11 cellular contexts compared by ENCODE assay signal in the genomic region with DNA sequence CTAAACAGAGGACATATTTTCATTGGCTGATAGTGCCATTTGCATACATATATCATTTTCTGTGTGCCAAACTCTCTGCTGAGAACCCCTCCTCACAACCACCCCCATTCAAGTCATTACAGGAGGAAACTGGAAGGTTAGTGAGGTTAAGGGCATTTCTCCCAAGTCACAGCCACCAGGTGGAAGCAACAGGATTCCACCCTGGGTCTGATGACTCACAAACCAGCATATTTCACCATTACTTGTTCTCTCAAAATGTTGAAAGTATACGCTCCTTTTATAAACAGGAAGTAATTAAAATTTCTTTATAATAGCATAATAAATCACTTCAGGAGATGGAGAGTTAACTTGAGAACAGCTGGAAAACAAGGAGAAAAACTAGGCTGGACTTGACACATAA.
DNase-seq lines count a peak whose midpoint lies in the region; ATAC-seq, FAIRE-seq and TF ChIP-seq lines count a peak whose summit lies in the region.
"Had no signal": no experiment of that assay in that cellular context is flagged by ENCODE, and none has a peak within 500 bp of the region (broad histone marks: within the 10 kb centered on the region; RNA-seq: fewer than 3 reads in every experiment).

No MANE protein-coding gene starts in this region.

- no peak for ATAC-seq in GM19395 (IDR thresholded peaks at IDR 0.05; ENCODE audit: unreplicated experiment)
- no peak for ATAC-seq in HepG2
- ATAC-seq: right lobe of liver had no signal

- H4K20me1 ChIP-seq in keratinocyte (ENCODE audit: control insufficient read depth, extremely low read depth, insufficient read depth, low read length) (no peaks in the 10 kb centered on the region), HepG2 (ENCODE audit: insufficient read depth, low read length) (no peaks in the 10 kb centered on the region)

- in situ Hi-C loops in HepG2 (cut with HindIII; ENCODE audit: extremely low pct_ligation_motif_present, low pct_unique_long_range_greater_than_20kb) = no loop called here

- H3K27ac ChIP-seq in keratinocyte (ENCODE audit: control insufficient read depth, insufficient read depth, low read length) (peak overlapping the region; percentile 88), HepG2 (ENCODE audit: extremely low read length, insufficient read depth, low read length) (no peak overlapping the region)
- H3K27ac ChIP-seq: adrenal gland, right lobe of liver had no signal

- TF ChIP-seq CTCF in AG10803 (conservative IDR thresholded peaks at IDR 0.05; ENCODE audit: low read length) = peak; percentile 25; the same call in 1 of the 2 replicates
- TF ChIP-seq CTCF in keratinocyte (optimal IDR thresholded peaks at IDR 0.05 in 1 of 3, IDR thresholded peaks at IDR 0.05 in 1 of 3, conservative IDR thresholded peaks at IDR 0.05 in 1 of 3; ENCODE audit: extremely low read depth in 1 of 3, insufficient read depth in 2 of 3, low read length in 3 of 3) = peak; percentile 44 to 50 (median 44)
- TF ChIP-seq CTCF in HepG2 (CRISPR knock-in tag; IDR thresholded peaks at IDR 0.05) = no peak

- H3K4me2 ChIP-seq in keratinocyte (ENCODE audit: control insufficient read depth, extremely low read depth, insufficient read depth, low read depth, low read length) (peak overlapping the region; percentile 50), HepG2 (ENCODE audit: low read depth, low read length) (no peak overlapping the region)

- H3K9ac ChIP-seq in keratinocyte (ENCODE audit: control insufficient read depth, extremely low read depth, insufficient read depth, low read length) (peak overlapping the region; percentile 33), HepG2 (ENCODE audit: insufficient read depth, low read depth, low read length) (no peak overlapping the region)

- peak; percentile 85 for FAIRE-seq in keratinocyte (lab: Jason Lieb, UNC)
- no peak for FAIRE-seq in HepG2 (lab: Jason Lieb, UNC)

- H3K79me2 ChIP-seq in keratinocyte (ENCODE audit: control insufficient read depth, insufficient read depth, low read length) (no peaks in the 10 kb centered on the region), HepG2 (ENCODE audit: insufficient read depth, low read length) (no peaks in the 10 kb centered on the region)

- 3% methylated on average over 1 of the region's 1 CpG for WGBS in HepG2 (ENCODE audit: low lambda C conversion rate)

- no peak for TF ChIP-seq POLR2A in HepG2 (IDR thresholded peaks at IDR 0.05; ENCODE audit: insufficient read depth in 1 of 2, low read depth in 2 of 2, low read length in 2 of 2)

- H3K36me3 ChIP-seq in MG63 (no peaks in the 10 kb centered on the region), keratinocyte (ENCODE audit: control insufficient read depth in 2 of 2, extremely low read depth in 1 of 2, insufficient read depth in 2 of 2, low read length in 2 of 2) (no peaks in the 10 kb centered on the region), HepG2 (replicated peaks in 1 of 2; ENCODE audit: control insufficient read depth in 1 of 2, insufficient read depth in 2 of 2, low read length in 2 of 2) (no peaks in the 10 kb centered on the region)
- H3K36me3 ChIP-seq: adrenal gland, right lobe of liver had no signal

- peak; percentile 46 for DNase-seq in AG10803 (ENCODE audit: low read depth)
- peak; percentile 39 for DNase-seq in MG63
- peak; percentile 38 for DNase-seq in astrocyte of the hippocampus (ENCODE audit: low read depth, low spot score)
- DNase-seq in keratinocyte (ENCODE audit: low read depth, low spot score) = peak; percentile 57
- DNase-seq in stimulated activated CD4-positive, alpha-beta T cell treated with anti-CD3 and anti-CD28 coated beads, Interleukin-12 subunit alpha, Interleukin-12 subunit beta, amount 100 ng/mL, for 4 hours = no peak
- no peak for DNase-seq in HepG2 (ENCODE audit: low spot score)
- no peak for DNase-seq in NCI-H1436 treated with DMSO at 0.1 percent for 48 hours (lab: John Stamatoyannopoulos, UW)
- DNase-seq: adrenal gland, right lobe of liver, T-helper 9 cell had no signal

- intact Hi-C loops in HepG2 (cut with micrococcal nuclease; ENCODE audit: unreplicated experiment) = no loop called here

- H3K27me3 ChIP-seq in MG63 (no peaks in the 10 kb centered on the region), keratinocyte (ENCODE audit: control insufficient read depth, extremely low read depth, insufficient read depth, low read length) (no peaks in the 10 kb centered on the region), HepG2 (ENCODE audit: control insufficient read depth in 1 of 2, insufficient read depth in 2 of 2, low read length in 2 of 2) (no peaks in the 10 kb centered on the region; a peak in 1 of 5 replicates)
- H3K27me3 ChIP-seq: adrenal gland, right lobe of liver had no signal

- TF ChIP-seq EP300 in HepG2 (IDR thresholded peaks at IDR 0.05; ENCODE audit: low read depth in 2 of 2, low read length in 2 of 2) (no peak), HepG2 (CRISPR knock-in tag; IDR thresholded peaks at IDR 0.05; ENCODE audit: borderline replicate concordance) (no peak)

- no peaks in the 10 kb centered on the region for H3K9me3 ChIP-seq in MG63
- H3K9me3 ChIP-seq in keratinocyte (ENCODE audit: control insufficient read depth, low read depth, low read length) = no peaks in the 10 kb centered on the region
- no peaks in the 10 kb centered on the region for H3K9me3 ChIP-seq in HepG2 (ENCODE audit: low read length)
- H3K9me3 ChIP-seq: adrenal gland, right lobe of liver had no signal

- H3K4me3 ChIP-seq in AG10803 (ENCODE audit: low read length) (no peak overlapping the region), MG63 (no peak overlapping the region), keratinocyte (ENCODE audit: control insufficient read depth in 2 of 3, extremely low read depth in 1 of 3, insufficient read depth in 2 of 3, low read depth in 1 of 3, low read length in 3 of 3) (no peak overlapping the region), HepG2 (replicated peaks in 1 of 3; ENCODE audit: insufficient read depth in 1 of 3, low read depth in 2 of 3, low read length in 3 of 3) (no peak overlapping the region)
- H3K4me3 ChIP-seq: adrenal gland, right lobe of liver had no signal

- TF ChIP-seq RAD21 in HepG2 (CRISPR knock-in tag; IDR thresholded peaks at IDR 0.05) = no peak

- dilution Hi-C loops in keratinocyte (cut with MboI; ENCODE audit: extremely low pct_ligation_motif_present, low sequenced_read_pairs) = loop anchor here (25.0 kb wide), 1 partner anchor 398 kb away; a partner anchor contains a TSS

- CTCF ChIA-PET in HepG2 (lab: Yijun Ruan, JAX; ENCODE audit: low intra/inter-chr PET ratio, low total read pairs) = no interaction called here

- H2AFZ ChIP-seq in keratinocyte (ENCODE audit: control insufficient read depth, low read length) (no peak overlapping the region), HepG2 (ENCODE audit: low read length) (no peak overlapping the region)

- no peaks in the 10 kb centered on the region for H3K9me1 ChIP-seq in keratinocyte (ENCODE audit: control insufficient read depth, extremely low read depth, insufficient read depth, low read length)

- POLR2A ChIA-PET in HepG2 (lab: Yijun Ruan, JAX) = no interaction called here

- H3K4me1 ChIP-seq in keratinocyte (ENCODE audit: control insufficient read depth, extremely low read depth, insufficient read depth, low read length) = peaks cover 24% of the 10 kb centered on the region
- H3K4me1 ChIP-seq in HepG2 (ENCODE audit: insufficient read depth, low read length) = no peaks in the 10 kb centered on the region
- H3K4me1 ChIP-seq: adrenal gland, right lobe of liver had no signal

- BruUV-seq in HepG2 (replicated peaks; lab: Mats Ljungman, UMichigan) = no TSS peak

TF ChIP-seq in HepG2, 621 proteins besides CTCF, POLR2A, EP300 and RAD21:
- TF ChIP-seq, protein P1, sequence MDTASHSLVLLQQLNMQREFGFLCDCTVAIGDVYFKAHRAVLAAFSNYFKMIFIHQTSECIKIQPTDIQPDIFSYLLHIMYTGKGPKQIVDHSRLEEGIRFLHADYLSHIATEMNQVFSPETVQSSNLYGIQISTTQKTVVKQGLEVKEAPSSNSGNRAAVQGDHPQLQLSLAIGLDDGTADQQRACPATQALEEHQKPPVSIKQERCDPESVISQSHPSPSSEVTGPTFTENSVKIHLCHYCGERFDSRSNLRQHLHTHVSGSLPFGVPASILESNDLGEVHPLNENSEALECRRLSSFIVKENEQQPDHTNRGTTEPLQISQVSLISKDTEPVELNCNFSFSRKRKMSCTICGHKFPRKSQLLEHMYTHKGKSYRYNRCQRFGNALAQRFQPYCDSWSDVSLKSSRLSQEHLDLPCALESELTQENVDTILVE (CRISPR knock-in tag; IDR thresholded peaks at IDR 0.05) = no peak
- TF ChIP-seq, protein P2, sequence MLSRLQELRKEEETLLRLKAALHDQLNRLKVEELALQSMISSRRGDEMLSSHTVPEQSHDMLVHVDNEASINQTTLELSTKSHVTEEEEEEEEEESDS (CRISPR knock-in tag; IDR thresholded peaks at IDR 0.05; ENCODE audit: borderline replicate concordance) = no peak
- TF ChIP-seq TBX2 (CRISPR knock-in tag; IDR thresholded peaks at IDR 0.05; ENCODE audit: borderline replicate concordance) = no peak
- no peak for TF ChIP-seq ZNF138 (CRISPR knock-in tag; IDR thresholded peaks at IDR 0.05; ENCODE audit: low read depth)
- TF ChIP-seq HDAC1 (CRISPR knock-in tag; IDR thresholded peaks at IDR 0.05) = no peak
- TF ChIP-seq ZNF350 (CRISPR knock-in tag; IDR thresholded peaks at IDR 0.05; ENCODE audit: borderline replicate concordance, low read depth) = no peak
- TF ChIP-seq, protein P3, sequence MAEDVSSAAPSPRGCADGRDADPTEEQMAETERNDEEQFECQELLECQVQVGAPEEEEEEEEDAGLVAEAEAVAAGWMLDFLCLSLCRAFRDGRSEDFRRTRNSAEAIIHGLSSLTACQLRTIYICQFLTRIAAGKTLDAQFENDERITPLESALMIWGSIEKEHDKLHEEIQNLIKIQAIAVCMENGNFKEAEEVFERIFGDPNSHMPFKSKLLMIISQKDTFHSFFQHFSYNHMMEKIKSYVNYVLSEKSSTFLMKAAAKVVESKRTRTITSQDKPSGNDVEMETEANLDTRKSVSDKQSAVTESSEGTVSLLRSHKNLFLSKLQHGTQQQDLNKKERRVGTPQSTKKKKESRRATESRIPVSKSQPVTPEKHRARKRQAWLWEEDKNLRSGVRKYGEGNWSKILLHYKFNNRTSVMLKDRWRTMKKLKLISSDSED (CRISPR knock-in tag; IDR thresholded peaks at IDR 0.05) = no peak

Comparison
In these comparisons a context has a peak if more than half of its experiments do, and no peak if none do; other contexts are left out.
1. DNase-seq: peak in AG10803 (single experiment), MG63 (single experiment), astrocyte of the hippocampus (single experiment) and keratinocyte (single experiment); none in stimulated activated CD4-positive, alpha-beta T cell treated with anti-CD3 and anti-CD28 coated beads, Interleukin-12 subunit alpha, Interleukin-12 subunit beta, amount 100 ng/mL, for 4 hours (single experiment), HepG2 (single experiment) and NCI-H1436 treated with DMSO at 0.1 percent for 48 hours (single experiment).